In genomic region chr5:41263335-41263734, GRCh38 we compare ENCODE assay signal across 24 cellular contexts. TPM values are rescaled to one million over a fixed set of nuclear protein-coding genes. Genes with fewer than 3 reads are reported as not detected.
DNase-seq lines count a peak whose midpoint lies in the region; ATAC-seq and TF ChIP-seq lines count a peak whose summit lies in the region.
"Had no signal": no experiment of that assay in that cellular context is flagged by ENCODE, and none has a peak within 500 bp of the region (broad histone marks: within the 10 kb centered on the region; RNA-seq: fewer than 3 reads in every experiment).

No MANE protein-coding gene starts in this region.

- H4K20me1 ChIP-seq in GM23338 (replicated peaks; ENCODE audit: insufficient read depth) = no peaks in the 10 kb centered on the region

- CTCF ChIA-PET in A673 (lab: Charles Lee) = no interaction called here

- peaks cover 1% of the 10 kb centered on the region for H3K27me3 Mint-ChIP-seq in GM23338 (ENCODE audit: insufficient read depth, low read depth, poor library complexity)

- H3K9me3 Mint-ChIP-seq in GM23338 = no peaks in the 10 kb centered on the region

- in situ Hi-C loops in G401 (cut with HindIII; ENCODE audit: low sequenced_read_pairs) = no loop called here

- H3K9me2 ChIP-seq in GM23338 (ENCODE audit: insufficient read depth) = no peaks in the 10 kb centered on the region; the same call in 1 of the 2 replicates

- ATAC-seq in GM23338 (no peak), left colon (peak; percentile 73)
- ATAC-seq in stimulated activated naive CD8-positive, alpha-beta T cell treated with anti-CD3 and anti-CD28 coated beads, Interleukin-15, Interleukin-2, amounts not matched to agents 100 U/mL and 50 U/mL, for 24 hours = no peak

- peaks cover 43% of the 10 kb centered on the region for H3K4me1 ChIP-seq in A673 (ENCODE audit: insufficient read depth, low read length, poor library complexity, severe bottlenecking)
- H3K4me1 ChIP-seq in GM23338 (ENCODE audit: insufficient read depth) = no peaks in the 10 kb centered on the region
- no peaks in the 10 kb centered on the region for H3K4me1 ChIP-seq in spleen

- TF ChIP-seq CTCF in A673 (conservative IDR thresholded peaks at IDR 0.05; ENCODE audit: low read depth, low read length) = no peak
- TF ChIP-seq CTCF in GM23338 (conservative IDR thresholded peaks at IDR 0.05; ENCODE audit: low read depth in 2 of 2) = no peak
- TF ChIP-seq CTCF in spleen (IDR thresholded peaks at IDR 0.05 in 8 of 11, conservative IDR thresholded peaks at IDR 0.05 in 3 of 11) = no peak

- TF ChIP-seq POLR2A in spleen (IDR thresholded peaks at IDR 0.05) = no peak

- peaks cover 13% of the 10 kb centered on the region; the same call in 2 of the 3 replicates for H3K4me1 Mint-ChIP-seq in GM23338
- H3K4me1 Mint-ChIP-seq: CD14-positive monocyte had no signal

- H3K27me3 ChIP-seq in A673 (replicated peaks; ENCODE audit: insufficient read depth, low read depth, low read length, poor library complexity) (no peaks in the 10 kb centered on the region), GM23338 (ENCODE audit: insufficient read depth) (no peaks in the 10 kb centered on the region), spleen (replicated peaks in 1 of 7) (no peaks in the 10 kb centered on the region)
- H3K27me3 ChIP-seq: BE2C had no signal

- intact Hi-C loops in A673 (cut with micrococcal nuclease; ENCODE audit: unreplicated experiment) (no loop called here), left colon (cut with DNase I, micrococcal nuclease) (no loop called here), spleen (cut with DNase I; ENCODE audit: low total_unique reads) (no loop called here)

- H3K79me2 ChIP-seq in GM23338 (replicated peaks; ENCODE audit: insufficient read depth) = no peaks in the 10 kb centered on the region

- H3K36me3 Mint-ChIP-seq in GM23338 (ENCODE audit: low read depth) = no peaks in the 10 kb centered on the region
- H3K36me3 Mint-ChIP-seq: CD14-positive monocyte had no signal

- H2AFZ ChIP-seq in GM23338 = no peak overlapping the region

- POLR2A ChIA-PET in A673 (lab: Charles Lee; ENCODE audit: low non-redundant PET) = no interaction called here

- H3K4me2 ChIP-seq in GM23338 = no peak overlapping the region

- no peak for DNase-seq in A673 (ENCODE audit: low spot score)
- DNase-seq in GM23338 (ENCODE audit: low spot score) = no peak
- DNase-seq in left colon = no peak
- no peak for DNase-seq in spleen
- DNase-seq in G401 (ENCODE audit: low spot score) = no peak
- no peak for DNase-seq in SKM-1 treated with dmso at 0.1 percent for 144 hours (lab: John Stamatoyannopoulos, UW; ENCODE audit: unreplicated experiment)
- no peak for DNase-seq in stimulated activated naive CD8-positive, alpha-beta T cell treated with anti-CD3 and anti-CD28 coated beads, Interleukin-15, Interleukin-2, amounts not matched to agents 100 U/mL and 50 U/mL, for 24 hours
- DNase-seq: ACHN, Calu3, DMS79 treated with DMSO at 0.1 percent for 48 hours, H7, Karpas-422, NCI-H1092, NCI-H1417 treated with DMSO at 0.1 percent for 48 hours, NCI-H1694 treated with DMSO at 0.1 percent for 48 hours, NCI-H2081, NCI-H2227 treated with DMSO at 0.1 percent for 48 hours, NCI-H526 treated with DMSO at 0.1 percent for 48 hours, RPMI8226, SHP77 treated with DMSO at 0.1 percent for 48 hours had no signal

- no peak overlapping the region for H3K4me3 ChIP-seq in A673 (ENCODE audit: low read depth, low read length, poor library complexity, severe bottlenecking)
- no peak overlapping the region for H3K4me3 ChIP-seq in GM23338
- no peak overlapping the region for H3K4me3 ChIP-seq in spleen

- H3K36me3 ChIP-seq in A673 (ENCODE audit: insufficient read depth, low read length, poor library complexity, severe bottlenecking) = no peaks in the 10 kb centered on the region
- H3K36me3 ChIP-seq in GM23338 (ENCODE audit: insufficient read depth) = no peaks in the 10 kb centered on the region
- H3K36me3 ChIP-seq in spleen = no peaks in the 10 kb centered on the region
- H3K36me3 ChIP-seq: BE2C had no signal

- H3K4me3 Mint-ChIP-seq in GM23338 = no peak overlapping the region
- H3K4me3 Mint-ChIP-seq: CD14-positive monocyte had no signal

- H3K9me3 ChIP-seq in A673 (ENCODE audit: low read depth, low read length, poor library complexity, severe bottlenecking) (no peaks in the 10 kb centered on the region), spleen (no peaks in the 10 kb centered on the region)
- H3K9me3 ChIP-seq: BE2C had no signal

- H3K27ac Mint-ChIP-seq in GM23338 = peak overlapping the region; percentile 42
- H3K27ac Mint-ChIP-seq: CD14-positive monocyte had no signal

- no TSS peak for BruUV-seq in A673 (replicated peaks; lab: Mats Ljungman, UMichigan)

- H3F3A ChIP-seq in GM23338 (replicated peaks; ENCODE audit: low read depth) = no peaks in the 10 kb centered on the region

- 65 to 75% (median 73%) methylated on average over 2 of the region's 2 CpGs for WGBS in spleen, 5 donors

- H3K27ac ChIP-seq in A673 (ENCODE audit: low read depth, low read length, poor library complexity, severe bottlenecking) (peak overlapping the region; percentile 18), GM23338 (ENCODE audit: low read depth) (no peak overlapping the region), spleen (peak overlapping the region in 7 of 8 donors; percentile 48 to 83 (median 63))

TF ChIP-seq in GM23338, 12 proteins besides CTCF, POLR2A, EP300 and RAD21 (continues in another document):
- TF ChIP-seq JUNB (IDR thresholded peaks at IDR 0.05; ENCODE audit: unreplicated experiment) = no peak
- no peak for TF ChIP-seq POLR2AphosphoS5 (IDR thresholded peaks at IDR 0.05; ENCODE audit: low read depth)
- no peak for TF ChIP-seq EZH2 (IDR thresholded peaks at IDR 0.05; ENCODE audit: low read depth, unreplicated experiment)
- TF ChIP-seq ZNF331 (CRISPR knock-in tag; IDR thresholded peaks at IDR 0.05; ENCODE audit: low read depth) = no peak
- no peak for TF ChIP-seq ZNF114 (CRISPR knock-in tag; IDR thresholded peaks at IDR 0.05)
- TF ChIP-seq STAT1 (IDR thresholded peaks at IDR 0.05; ENCODE audit: unreplicated experiment) = no peak
- no peak for TF ChIP-seq NANOG (IDR thresholded peaks at IDR 0.05; ENCODE audit: borderline replicate concordance)
- TF ChIP-seq EZH2phosphoT487 (IDR thresholded peaks at IDR 0.05; ENCODE audit: unreplicated experiment) = no peak

RNA-seq across cellular contexts. Expression of gene C6, which starts 50.0 kb away (rescaled TPM):
- total RNA-seq in A673 (2021) (5.5 and 6.1 TPM in 2 replicates), left colon (1 to 10 TPM in 1 of 2 donors, under 1 TPM in 1; 0.92 to 1.0 TPM), spleen (under 1 TPM in 2 of 7 donors, not detected in 5; 0.58 to 0.65 TPM)
- not detected in 2 replicates for total RNA-seq in GM23338 (2014; rRNA removed; shearing (Covaris generic))
- polyA plus RNA-seq in GM23338 (2016; fragmentation: Nextera tagmentation; extraction: Ambion mirVana) (not detected in 2 replicates), spleen (under 1 TPM; 0.02 to 0.17 (median 0.06) TPM)
- total RNA-seq in G401 (2014; rRNA removed; shearing (Covaris generic)) = not detected in 2 replicates
- total RNA-seq: Calu3, H7, HT-29, NCI-H460 had no signal
- polyA plus RNA-seq: CD14-positive monocyte had no signal
